ENCODE assay signal across 32 cellular contexts in the genomic region with DNA sequence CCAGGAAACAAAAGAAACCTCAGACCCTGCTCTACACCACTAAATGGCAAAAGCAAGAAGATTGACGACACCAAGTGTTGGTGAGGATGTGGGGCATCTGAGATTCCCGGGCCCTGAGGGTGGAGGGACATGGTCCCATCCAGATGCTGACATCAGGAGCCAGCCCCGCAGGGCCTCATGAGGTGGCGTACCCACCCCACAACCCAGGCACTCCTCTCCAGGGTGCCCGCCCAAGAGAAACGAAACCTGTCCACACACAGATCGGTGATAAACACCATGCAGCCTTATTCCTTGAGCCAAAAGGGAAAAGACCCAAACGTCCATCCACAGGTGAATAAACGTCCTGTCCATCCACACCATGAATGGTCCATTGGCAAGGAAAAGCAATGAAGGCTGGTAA. TPM values are rescaled to one million over a fixed set of nuclear protein-coding genes. Genes with fewer than 3 reads are reported as not detected.
"Had no signal": no experiment of that assay in that cellular context is flagged by ENCODE, and none has a peak within 500 bp of the region (broad histone marks: within the 10 kb centered on the region; RNA-seq: fewer than 3 reads in every experiment).

No MANE protein-coding gene starts in this region.

- H3K4me3 ChIP-seq: ascending aorta, K562, SJSA1 had no signal

- H3K9me2 ChIP-seq: SK-N-SH had no signal

- H3K4me1 Mint-ChIP-seq: activated naive CD8-positive, alpha-beta T cell treated with anti-CD3 and anti-CD28 coated beads for 36 hours had no signal

- H3K27me3 ChIP-seq: ascending aorta, SJSA1 had no signal

- H3K27ac ChIP-seq: ascending aorta, SJSA1 had no signal

- H3K4me1 ChIP-seq: ascending aorta, SJSA1 had no signal

- H3K36me3 ChIP-seq: ascending aorta, SJSA1 had no signal

- H3K27ac Mint-ChIP-seq: activated CD4-positive, alpha-beta memory T cell treated with anti-CD3 and anti-CD28 coated beads for 36 hours; activated naive CD8-positive, alpha-beta T cell treated with anti-CD3 and anti-CD28 coated beads for 36 hours; activated T-cell treated with anti-CD3 and anti-CD28 coated beads, Interleukin-2, amount 50 U/mL, for 72 hours; activated T-helper 17 cell treated with anti-CD3 and anti-CD28 coated beads, Interleukin-2, amount 50 U/mL, for 72 hours; T-helper 1 cell treated with Interleukin-12 subunit alpha and Interleukin-12 subunit beta and Interleukin-4 antibody, amounts not matched to agents 30 μg/mL and 1 μg/mL, for 36 hours; T-helper 2 cell treated with Interferon-gamma antibody and Interleukin-4, amounts not matched to agents 5 μg/mL and 100 μg/mL, for 36 hours had no signal

- DNase-seq: activated CD4-positive, alpha-beta memory T cell treated with anti-CD3 and anti-CD28 coated beads for 36 hours; activated CD4-positive, alpha-beta T cell treated with anti-CD3 and anti-CD28 coated beads for 4 hours; activated CD4-positive, alpha-beta T cell treated with anti-CD3 and anti-CD28 coated beads, Interleukin-2, amount 50 U/mL, for 1 hour; activated effector memory CD4-positive, alpha-beta T cell treated with anti-CD3 and anti-CD28 coated beads, Interleukin-2, amount 50 U/mL, for 16 hours; activated naive CD4-positive, alpha-beta T cell; activated naive CD4-positive, alpha-beta T cell treated with anti-CD3 and anti-CD28 coated beads, Interleukin-2, amount 50 U/mL, for 16 hours; activated naive CD8-positive, alpha-beta T cell treated with anti-CD3 and anti-CD28 coated beads for 36 hours; activated T-cell treated with anti-CD3 and anti-CD28 coated beads, Interleukin-2, amount 50 U/mL, for 1 hour; activated T-cell treated with anti-CD3 and anti-CD28 coated beads, Interleukin-2, amount 50 U/mL, for 72 hours; amniotic stem cell; caudate nucleus; NCI-H1105 treated with DMSO at 0.1 percent for 48 hours; NCI-H1436; NCI-H1694; NCI-H1930; NCI-H2081 treated with DMSO at 0.1 percent for 48 hours; NCI-H226; NCI-H524 treated with DMSO at 0.1 percent for 48 hours; RPMI8226; SHP77 treated with DMSO at 0.1 percent for 48 hours; SK-N-SH had no signal

- ATAC-seq: activated CD4-positive, CD25-positive, alpha-beta regulatory T cell treated with anti-CD3 and anti-CD28 coated beads, Interleukin-2, amount 50 U/mL, for 24 hours; activated T-cell treated with anti-CD3 and anti-CD28 coated beads, Interleukin-2, amount 50 U/mL, for 72 hours; activated T-helper 17 cell treated with anti-CD3 and anti-CD28 coated beads, Interleukin-2, amount 50 U/mL, for 72 hours; K562; Panc1 had no signal

- FAIRE-seq: K562, TTC549 had no signal

- H3K9ac ChIP-seq: SK-N-SH had no signal

- H3K36me3 Mint-ChIP-seq: activated CD4-positive, alpha-beta memory T cell treated with anti-CD3 and anti-CD28 coated beads for 36 hours; activated naive CD8-positive, alpha-beta T cell treated with anti-CD3 and anti-CD28 coated beads for 36 hours had no signal

- H3K4me2 ChIP-seq: SK-N-SH had no signal

- H3K27me3 Mint-ChIP-seq: activated CD4-positive, alpha-beta memory T cell treated with anti-CD3 and anti-CD28 coated beads for 36 hours; activated naive CD8-positive, alpha-beta T cell treated with anti-CD3 and anti-CD28 coated beads for 36 hours; activated T-helper 17 cell treated with anti-CD3 and anti-CD28 coated beads, Interleukin-2, amount 50 U/mL, for 72 hours had no signal

- H3K9me3 ChIP-seq: SK-N-SH had no signal

- H3K4me3 Mint-ChIP-seq: activated CD4-positive, alpha-beta memory T cell treated with anti-CD3 and anti-CD28 coated beads for 36 hours; activated naive CD8-positive, alpha-beta T cell treated with anti-CD3 and anti-CD28 coated beads for 36 hours; activated T-cell treated with anti-CD3 and anti-CD28 coated beads, Interleukin-2, amount 50 U/mL, for 72 hours; activated T-helper 17 cell treated with anti-CD3 and anti-CD28 coated beads, Interleukin-2, amount 50 U/mL, for 72 hours; T-helper 1 cell treated with Interleukin-12 subunit alpha and Interleukin-12 subunit beta and Interleukin-4 antibody, amounts not matched to agents 30 μg/mL and 1 μg/mL, for 36 hours; T-helper 2 cell treated with Interferon-gamma antibody and Interleukin-4, amounts not matched to agents 5 μg/mL and 100 μg/mL, for 36 hours had no signal

RNA-seq across cellular contexts. Expression of gene C14orf180, which starts 54.8 kb away (rescaled TPM):
- total RNA-seq: activated CD4-positive, alpha-beta memory T cell treated with anti-CD3 and anti-CD28 coated beads for 36 hours; activated naive CD8-positive, alpha-beta T cell treated with anti-CD3 and anti-CD28 coated beads for 36 hours; activated T-cell treated with anti-CD3 and anti-CD28 coated beads, Interleukin-2, amount 50 U/mL, for 72 hours; activated T-helper 17 cell treated with anti-CD3 and anti-CD28 coated beads, Interleukin-2, amount 50 U/mL, for 72 hours; K562; MCF 10A; NCI-H460; SJSA1 had no signal
